Comparison of ENCODE assay signal across 20 cellular contexts in the genomic region with DNA sequence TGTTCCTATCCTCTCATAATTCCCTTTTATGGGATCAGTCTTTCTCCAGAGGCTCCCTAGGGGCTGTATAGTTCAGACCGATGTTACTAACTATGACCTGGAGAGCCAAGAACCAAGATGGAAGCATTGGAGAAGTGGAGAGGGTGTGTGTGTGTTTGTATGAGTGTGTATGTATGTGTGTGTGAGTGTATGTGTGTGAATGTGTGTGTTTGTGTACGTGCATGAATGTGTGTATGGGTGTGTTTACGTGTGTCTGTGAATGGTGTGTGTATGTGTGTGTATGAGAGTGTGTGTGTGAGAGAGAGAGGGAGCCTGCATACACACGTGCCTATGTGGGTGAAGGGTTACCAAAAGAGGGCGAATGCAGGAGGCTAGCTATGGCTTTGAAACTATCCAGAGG. TPM values are rescaled to one million over a fixed set of nuclear protein-coding genes. Genes with fewer than 3 reads are reported as not detected.
"Had no signal": no experiment of that assay in that cellular context is flagged by ENCODE, and none has a peak within 500 bp of the region (broad histone marks: within the 10 kb centered on the region; RNA-seq: fewer than 3 reads in every experiment).

No MANE protein-coding gene starts in this region.

- H3K4me3 ChIP-seq: ascending aorta, body of pancreas, Peyer's patch had no signal

- H3K36me3 ChIP-seq: ascending aorta, Peyer's patch had no signal

- ATAC-seq: activated CD4-positive, CD25-positive, alpha-beta regulatory T cell treated with anti-CD3 and anti-CD28 coated beads, Interleukin-2, amount 50 U/mL, for 24 hours; activated CD8-positive, alpha-beta memory T cell treated with anti-CD3 and anti-CD28 coated beads, Interleukin-2, amount 10 ng/mL, durations not matched to agents 7 days and 5 days; body of pancreas had no signal

- H3K27me3 ChIP-seq: ascending aorta, body of pancreas, Peyer's patch had no signal

- DNase-seq: activated CD4-positive, alpha-beta T cell treated with anti-CD3 and anti-CD28 coated beads for 4 hours; activated CD8-positive, alpha-beta memory T cell treated with anti-CD3 and anti-CD28 coated beads, Interleukin-2, amount 10 ng/mL, durations not matched to agents 7 days and 5 days; activated effector memory CD4-positive, alpha-beta T cell treated with Interleukin-2 at 50 U/mL for 16 hours; activated naive CD4-positive, alpha-beta T cell; activated T-cell treated with anti-CD3 and anti-CD28 coated beads, Interleukin-2, amount 50 U/mL, for 24 hours; body of pancreas; NCI-H1048; NCI-H146; NCI-H187 treated with DMSO at 0.1 percent for 48 hours; NCI-H2081 treated with DMSO at 0.1 percent for 48 hours; NCI-H446; NCI-H524; Peyer's patch; SHP77 had no signal

- FAIRE-seq: bronchial epithelial cell had no signal

- H3K9me3 ChIP-seq: ascending aorta, body of pancreas, Peyer's patch had no signal

- H3K27ac ChIP-seq: ascending aorta, body of pancreas, Peyer's patch, RWPE1 had no signal

RNA-seq across cellular contexts. Expression of gene MYBPHL, which starts 4.9 kb away (rescaled TPM):
- total RNA-seq: activated CD8-positive, alpha-beta memory T cell treated with anti-CD3 and anti-CD28 coated beads, Interleukin-2, amount 10 ng/mL, durations not matched to agents 7 days and 5 days; activated T-helper 1 cell treated with anti-CD3 and anti-CD28 coated beads, Interleukin-12 subunit alpha, Interleukin-12 subunit beta, Interleukin-2, Interleukin-4 antibody, amounts not matched to agents 30 ng/mL and 10 ng/mL and 1 ng/mL, durations not matched to agents 14 hours and 24 hours and 36 hours; ascending aorta; body of pancreas; M059J; Peyer's patch had no signal
